Comparison of ENCODE assay signal across 22 cellular contexts in genomic region chr7:97346349-97346748, GRCh38.
"Had no signal": no experiment of that assay in that cellular context is flagged by ENCODE, and none has a peak within 500 bp of the region (broad histone marks: within the 10 kb centered on the region; RNA-seq: fewer than 3 reads in every experiment).

No MANE protein-coding gene starts in this region.

- H3K9me3 ChIP-seq: right lobe of liver, testis had no signal

- H3K4me1 ChIP-seq: pancreas, right lobe of liver, stomach, upper lobe of left lung had no signal

- H3K36me3 Mint-ChIP-seq: activated naive CD8-positive, alpha-beta T cell treated with anti-CD3 and anti-CD28 coated beads for 36 hours; natural killer cell; stimulated activated effector memory CD8-positive, alpha-beta T cell treated with anti-CD3 and anti-CD28 coated beads, Interleukin-12 subunit alpha, Interleukin-12 subunit beta, amount 100 ng/mL, for 72 hours had no signal

- DNase-seq: activated B cell treated with CpG ODN at 0.5 μM for 24 hours; activated CD4-positive, alpha-beta T cell treated with anti-CD3 and anti-CD28 coated beads for 4 hours; activated CD4-positive, alpha-beta T cell treated with anti-CD3 and anti-CD28 coated beads, Interleukin-2, amount 50 U/mL, for 48 hours; activated naive CD4-positive, alpha-beta T cell treated with Interleukin-2 at 50 U/mL for 16 hours; activated naive CD8-positive, alpha-beta T cell treated with anti-CD3 and anti-CD28 coated beads for 36 hours; activated T-cell treated with anti-CD3 and anti-CD28 coated beads, Interleukin-2, amount 50 U/mL, for 48 hours; kidney; natural killer cell; pancreas; right lobe of liver; stimulated activated CD4-positive, alpha-beta T cell treated with anti-CD3 and anti-CD28 coated beads, Interleukin-2, amount 100 ng/mL, for 24 hours; stomach; SW 1271; T-helper 17 cell; testis; upper lobe of left lung had no signal

- H3K27ac ChIP-seq: coronary artery, epithelial cell of prostate, pancreas, right lobe of liver, skin epidermis, stomach, testis, upper lobe of left lung had no signal

- H3K36me3 ChIP-seq: pancreas, right lobe of liver, stomach, upper lobe of left lung had no signal

- ATAC-seq: left lobe of liver; natural killer cell; pancreas; right lobe of liver; stimulated activated effector memory CD8-positive, alpha-beta T cell treated with anti-CD3 and anti-CD28 coated beads, Interleukin-12 subunit alpha, Interleukin-12 subunit beta, amount 100 ng/mL, for 72 hours; T-helper 17 cell had no signal

- H3K4me3 Mint-ChIP-seq: activated B cell treated with CpG ODN at 0.5 μM for 24 hours; activated naive CD8-positive, alpha-beta T cell treated with anti-CD3 and anti-CD28 coated beads for 36 hours; natural killer cell; stimulated activated effector memory CD8-positive, alpha-beta T cell treated with anti-CD3 and anti-CD28 coated beads, Interleukin-12 subunit alpha, Interleukin-12 subunit beta, amount 100 ng/mL, for 72 hours; T-helper 17 cell had no signal

- H3K4me1 Mint-ChIP-seq: activated B cell treated with CpG ODN at 0.5 μM for 24 hours; activated naive CD8-positive, alpha-beta T cell treated with anti-CD3 and anti-CD28 coated beads for 36 hours; natural killer cell; stimulated activated effector memory CD8-positive, alpha-beta T cell treated with anti-CD3 and anti-CD28 coated beads, Interleukin-12 subunit alpha, Interleukin-12 subunit beta, amount 100 ng/mL, for 72 hours; T-helper 17 cell had no signal

- H3K27me3 Mint-ChIP-seq: activated B cell treated with CpG ODN at 0.5 μM for 24 hours; activated naive CD8-positive, alpha-beta T cell treated with anti-CD3 and anti-CD28 coated beads for 36 hours; T-helper 17 cell had no signal

- H3K4me3 ChIP-seq: coronary artery, lung, pancreas, right lobe of liver, skin epidermis, stomach, upper lobe of left lung had no signal

- H3K27me3 ChIP-seq: pancreas, right lobe of liver, stomach, testis, upper lobe of left lung had no signal

- H3K27ac Mint-ChIP-seq: activated B cell treated with CpG ODN at 0.5 μM for 24 hours; activated naive CD8-positive, alpha-beta T cell treated with anti-CD3 and anti-CD28 coated beads for 36 hours; natural killer cell; stimulated activated effector memory CD8-positive, alpha-beta T cell treated with anti-CD3 and anti-CD28 coated beads, Interleukin-12 subunit alpha, Interleukin-12 subunit beta, amount 100 ng/mL, for 72 hours; T-helper 17 cell had no signal
